Comparison of ENCODE assay signal across 13 cellular contexts in genomic region chr3:177725165-177725564, GRCh38.
A peak's percentile ranks its signal among the peaks of the same experiment; 100 is the strongest.
DNase-seq lines count a peak whose midpoint lies in the region; ATAC-seq and TF ChIP-seq lines count a peak whose summit lies in the region.
"Had no signal": no experiment of that assay in that cellular context is flagged by ENCODE, and none has a peak within 500 bp of the region (broad histone marks: within the 10 kb centered on the region; RNA-seq: fewer than 3 reads in every experiment).

No MANE protein-coding gene starts in this region.

- WGBS in heart right ventricle, 2 donors: 83 to 97% methylated on average over 1 of the region's 1 CpG
- WGBS in right cardiac atrium: 84% methylated on average over 1 of the region's 1 CpG
- WGBS in upper lobe of left lung, 2 donors: 74 to 86% methylated on average over 1 of the region's 1 CpG

- ATAC-seq in heart right ventricle (no peak), right cardiac atrium (no peak), upper lobe of left lung (ENCODE audit: low FRiP score in 2 of 2) (peak in 1 of 2 donors; percentile 56)
- ATAC-seq: activated CD4-positive, CD25-positive, alpha-beta regulatory T cell treated with anti-CD3 and anti-CD28 coated beads, Interleukin-2, amount 50 U/mL, for 24 hours had no signal

- TF ChIP-seq CTCF in heart right ventricle (IDR thresholded peaks at IDR 0.05) (no peak), upper lobe of left lung (IDR thresholded peaks at IDR 0.05) (no peak), GM13977 (IDR thresholded peaks at IDR 0.05; ENCODE audit: extremely low read depth, insufficient read depth, missing control alignments) (no peak)

- no peak for TF ChIP-seq POLR2A in upper lobe of left lung (IDR thresholded peaks at IDR 0.05)

- peak overlapping the region; percentile 68 for H3K9ac ChIP-seq in adipocyte (ENCODE audit: low read length)

- H3K9me3 ChIP-seq in heart right ventricle (no peaks in the 10 kb centered on the region), right cardiac atrium (ENCODE audit: control insufficient read depth, low read length) (no peaks in the 10 kb centered on the region), adipocyte (ENCODE audit: control insufficient read depth, low read length) (no peaks in the 10 kb centered on the region), upper lobe of left lung (no peaks in the 10 kb centered on the region)

- H3K4me3 ChIP-seq in heart right ventricle (no peak overlapping the region), right cardiac atrium (ENCODE audit: low read length) (no peak overlapping the region), adipocyte (ENCODE audit: low read length) (no peak overlapping the region), upper lobe of left lung (no peak overlapping the region)
- H3K4me3 ChIP-seq: MG63 had no signal

- H3K4me1 ChIP-seq in heart right ventricle: peaks cover 2 to 63% (median 47%) of the 10 kb centered on the region in 9 donors
- H3K4me1 ChIP-seq in right cardiac atrium (ENCODE audit: control insufficient read depth, insufficient read depth, low read length): peaks cover 2% of the 10 kb centered on the region
- peaks cover 61% of the 10 kb centered on the region for H3K4me1 ChIP-seq in adipocyte (ENCODE audit: control insufficient read depth, insufficient read depth, low read length)
- H3K4me1 ChIP-seq in upper lobe of left lung: peaks cover 33 to 45% (median 40%) of the 10 kb centered on the region in 4 donors

- peak in 1 of 4 donors; percentile 11 for TF ChIP-seq EP300 in upper lobe of left lung (IDR thresholded peaks at IDR 0.05)

- H3K27me3 ChIP-seq in heart right ventricle (no peaks in the 10 kb centered on the region), right cardiac atrium (ENCODE audit: control insufficient read depth, insufficient read depth) (no peaks in the 10 kb centered on the region), adipocyte (replicated peaks; ENCODE audit: control insufficient read depth, insufficient read depth, low read length) (no peaks in the 10 kb centered on the region), upper lobe of left lung (no peaks in the 10 kb centered on the region)
- H3K27me3 ChIP-seq: MG63 had no signal

- DNase-seq in heart right ventricle (no peak), right cardiac atrium (no peak), adipocyte (ENCODE audit: low read depth) (no peak), myocyte (ENCODE audit: low read depth) (peak; percentile 49), upper lobe of left lung (no peak), iPS-NIHi11 (ENCODE audit: low spot score) (no peak), GM13977 (ENCODE audit: low spot score) (no peak), islet precursor cell (no peak)
- DNase-seq: central memory CD4-positive, alpha-beta T cell; DMS153; HFFc6; MG63 had no signal

- H3K36me3 ChIP-seq in heart right ventricle (no peaks in the 10 kb centered on the region), adipocyte (ENCODE audit: control insufficient read depth, insufficient read depth, low read length, severe bottlenecking) (no peaks in the 10 kb centered on the region), upper lobe of left lung (no peaks in the 10 kb centered on the region)
- H3K36me3 ChIP-seq: MG63 had no signal

- H3K27ac ChIP-seq in heart right ventricle (peak overlapping the region; percentile 42 to 79 (median 64)), right cardiac atrium (ENCODE audit: low read length) (no peak overlapping the region), upper lobe of left lung (peak overlapping the region in 3 of 4 donors; percentile 20 to 56 (median 42))

- in situ Hi-C loops in GM13977 (cut with MboI; ENCODE audit: low pct_unique_long_range_greater_than_20kb, low sequenced_read_pairs, unreplicated experiment): no loop called here

- intact Hi-C loops in heart right ventricle (cut with DNase I): loop anchor here in 2 of 10 donors (2.0 to 10.0 kb wide), 3 partner anchors 47 to 528 kb away; partner anchors contain the start of gene TBL1XR1 (in 1 of the 2)
- intact Hi-C loops in right cardiac atrium (cut with DNase I): no loop called here
